In the genomic region with DNA sequence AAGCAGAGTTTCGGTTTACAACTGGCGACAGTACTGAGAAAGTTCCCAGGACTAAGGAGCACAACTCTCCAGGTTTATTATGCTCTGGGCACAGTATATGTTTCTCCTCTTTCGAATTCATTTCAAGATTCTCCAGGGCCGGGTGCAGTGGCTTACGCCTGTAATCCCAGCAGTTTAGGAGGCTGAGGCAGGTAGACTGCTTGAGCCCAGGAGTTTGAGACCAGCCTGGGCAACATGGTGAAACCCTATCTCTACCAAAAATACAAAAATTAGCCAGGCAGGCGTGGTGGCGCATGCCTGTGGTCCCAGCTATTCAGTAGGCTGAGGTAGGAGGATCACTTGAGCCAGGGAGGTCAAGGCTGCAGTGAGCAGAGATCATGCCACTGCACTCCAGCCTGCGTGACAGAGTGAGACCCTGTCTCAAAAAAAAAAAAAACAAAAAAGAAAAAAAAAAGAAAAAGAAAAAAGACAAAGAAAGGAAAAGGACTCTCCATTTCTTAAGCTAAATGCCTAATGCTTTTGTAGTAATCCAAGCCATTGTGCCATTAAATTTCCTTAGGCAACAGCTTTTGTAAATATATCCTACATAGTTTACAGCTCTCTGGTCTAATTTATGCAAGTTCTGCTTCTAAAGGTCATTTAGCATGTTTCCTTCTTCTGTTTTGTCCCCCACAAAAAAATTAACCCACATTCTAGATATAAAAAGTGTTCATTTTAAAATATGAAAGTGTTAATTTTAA, we compare ENCODE assay signal across 19 cellular contexts. TPM values are rescaled to one million over a fixed set of nuclear protein-coding genes. Genes with fewer than 3 reads are reported as not detected.
DNase-seq lines count a peak whose midpoint lies in the region; ATAC-seq, FAIRE-seq and TF ChIP-seq lines count a peak whose summit lies in the region.
"Had no signal": no experiment of that assay in that cellular context is flagged by ENCODE, and none has a peak within 500 bp of the region (broad histone marks: within the 10 kb centered on the region; RNA-seq: fewer than 3 reads in every experiment).

No MANE protein-coding gene starts in this region.

- TF ChIP-seq EP300 in HepG2 (IDR thresholded peaks at IDR 0.05; ENCODE audit: low read depth in 2 of 2, low read length in 2 of 2), result no peak
- TF ChIP-seq EP300 in HepG2 (CRISPR knock-in tag; IDR thresholded peaks at IDR 0.05; ENCODE audit: borderline replicate concordance), result no peak

- peak overlapping the region in 3 of 5 experiments; percentile 34 to 57 (median 38) for H3K27ac Mint-ChIP-seq in brain

- peak; percentile 82 for ATAC-seq in HepG2
- ATAC-seq in right lobe of liver, result no peak
- ATAC-seq in GM18858 (IDR thresholded peaks at IDR 0.05; ENCODE audit: unreplicated experiment), result no peak
- ATAC-seq in GM21381 (IDR thresholded peaks at IDR 0.05; ENCODE audit: unreplicated experiment), result no peak
- ATAC-seq: Panc1, SK-N-SH treated with all-trans-retinoic acid at 6 μM for 48 hours had no signal

- H3K4me3 Mint-ChIP-seq in brain, result no peak overlapping the region

- H3K36me3 ChIP-seq in HepG2 (replicated peaks in 1 of 2; ENCODE audit: control insufficient read depth in 1 of 2, insufficient read depth in 2 of 2, low read length in 2 of 2), result no peaks in the 10 kb centered on the region
- H3K36me3 ChIP-seq in right lobe of liver, result no peaks in the 10 kb centered on the region

- in situ Hi-C loops in HepG2 (cut with HindIII; ENCODE audit: extremely low pct_ligation_motif_present, low pct_unique_long_range_greater_than_20kb), result no loop called here

- no peak overlapping the region for H3K9ac ChIP-seq in HepG2 (ENCODE audit: insufficient read depth, low read depth, low read length)

- no peak for TF ChIP-seq POLR2A in HepG2 (IDR thresholded peaks at IDR 0.05; ENCODE audit: insufficient read depth in 1 of 2, low read depth in 2 of 2, low read length in 2 of 2)
- no peak for TF ChIP-seq POLR2A in right lobe of liver (IDR thresholded peaks at IDR 0.05)

- peaks cover 34% of the 10 kb centered on the region for H3K36me3 Mint-ChIP-seq in brain

- FAIRE-seq in HepG2 (lab: Jason Lieb, UNC), result peak; percentile 21
- FAIRE-seq: GM19239 had no signal

- H3K9me3 ChIP-seq in HepG2 (ENCODE audit: low read length) (no peaks in the 10 kb centered on the region), right lobe of liver (no peaks in the 10 kb centered on the region)

- no peaks in the 10 kb centered on the region for H4K20me1 ChIP-seq in HepG2 (ENCODE audit: insufficient read depth, low read length)

- TF ChIP-seq CTCF in HepG2 (CRISPR knock-in tag; IDR thresholded peaks at IDR 0.05) (peak; percentile 14; the same call in 1 of the 2 replicates), right lobe of liver (IDR thresholded peaks at IDR 0.05) (no peak), brain (conservative IDR thresholded peaks at IDR 0.05) (no peak)

- BruUV-seq in HepG2 (replicated peaks; lab: Mats Ljungman, UMichigan), result no TSS peak

- H3K27me3 ChIP-seq in HepG2 (ENCODE audit: control insufficient read depth in 1 of 2, insufficient read depth in 2 of 2, low read length in 2 of 2) (no peaks in the 10 kb centered on the region), right lobe of liver (no peaks in the 10 kb centered on the region)

- CTCF ChIA-PET in HepG2 (lab: Yijun Ruan, JAX; ENCODE audit: low intra/inter-chr PET ratio, low total read pairs), result no interaction called here

- H3K4me2 ChIP-seq in HepG2 (ENCODE audit: low read depth, low read length), result peak overlapping the region; percentile 23

- intact Hi-C loops in HepG2 (cut with micrococcal nuclease; ENCODE audit: unreplicated experiment) (no loop called here), right lobe of liver (cut with DNase I) (no loop called here)

- H3K9me3 Mint-ChIP-seq in brain, result no peaks in the 10 kb centered on the region

- no peak overlapping the region for H3K4me3 ChIP-seq in HepG2 (replicated peaks in 1 of 3; ENCODE audit: insufficient read depth in 1 of 3, low read depth in 2 of 3, low read length in 3 of 3)
- no peak overlapping the region for H3K4me3 ChIP-seq in right lobe of liver

- POLR2A ChIA-PET in HepG2 (lab: Yijun Ruan, JAX), result interaction anchor here (1.3 kb wide), 1 partner anchor 74 kb away, joined by 4 read pairs; a partner anchor contains a TSS

- H3K79me2 ChIP-seq in HepG2 (ENCODE audit: insufficient read depth, low read length), result no peaks in the 10 kb centered on the region

- H3K27me3 Mint-ChIP-seq in brain, result no peaks in the 10 kb centered on the region

- peak overlapping the region; percentile 38 for H3K27ac ChIP-seq in HepG2 (ENCODE audit: extremely low read length, insufficient read depth, low read length)
- H3K27ac ChIP-seq in right lobe of liver, result no peak overlapping the region
- H3K27ac ChIP-seq: C4-2B had no signal

- no peak for TF ChIP-seq RAD21 in HepG2 (CRISPR knock-in tag; IDR thresholded peaks at IDR 0.05)

- WGBS in HepG2 (ENCODE audit: low lambda C conversion rate), result 54% methylated on average over 8 of the region's 8 CpGs
- 93% methylated on average over 6 of the region's 8 CpGs for WGBS in right lobe of liver (ENCODE audit: insufficient coverage, low coverage, low lambda C conversion rate, missing lambda C conversion rate)

- peaks cover 14% of the 10 kb centered on the region for H3K4me1 Mint-ChIP-seq in brain

- DNase-seq in HepG2 (ENCODE audit: low spot score), result peak; percentile 12
- no peak for DNase-seq in right lobe of liver
- peak; percentile 40 for DNase-seq in myocyte (ENCODE audit: low read depth)
- no peak for DNase-seq in DMS53 (lab: John Stamatoyannopoulos, UW)
- DNase-seq in Ammon's horn (ENCODE audit: low spot score), result no peak
- DNase-seq: AML-193, GF-D8, HCEC 1CT, Kasumi-1, NCI-H1417, NCI-H187, SIG-M5 had no signal

- no peak overlapping the region for H2AFZ ChIP-seq in HepG2 (ENCODE audit: low read length)

- H3K4me1 ChIP-seq in HepG2 (ENCODE audit: insufficient read depth, low read length), result peaks cover 18% of the 10 kb centered on the region
- no peaks in the 10 kb centered on the region for H3K4me1 ChIP-seq in right lobe of liver

TF ChIP-seq in HepG2, 621 proteins besides CTCF, POLR2A, EP300 and RAD21 (continues in another document):
- TF ChIP-seq AGO2 (optimal IDR thresholded peaks at IDR 0.05; ENCODE audit: low read depth, low read length) (no peak), NFE2L1 (CRISPR knock-in tag; IDR thresholded peaks at IDR 0.05; ENCODE audit: borderline replicate concordance) (no peak), MZF1 (CRISPR knock-in tag; IDR thresholded peaks at IDR 0.05; ENCODE audit: borderline replicate concordance) (no peak), ZNF44 (CRISPR knock-in tag; IDR thresholded peaks at IDR 0.05) (no peak), SAP130 (CRISPR knock-in tag; IDR thresholded peaks at IDR 0.05; ENCODE audit: low read depth) (no peak), ZNF264 (CRISPR knock-in tag; IDR thresholded peaks at IDR 0.05) (no peak), FOSL2 (CRISPR knock-in tag; IDR thresholded peaks at IDR 0.05) (no peak), HNF4G (IDR thresholded peaks at IDR 0.05; ENCODE audit: borderline replicate concordance, low read depth, low read length) (no peak), HNF4G (CRISPR knock-in tag; IDR thresholded peaks at IDR 0.05; ENCODE audit: borderline replicate concordance, low read depth) (no peak)
- TF ChIP-seq, protein P1, sequence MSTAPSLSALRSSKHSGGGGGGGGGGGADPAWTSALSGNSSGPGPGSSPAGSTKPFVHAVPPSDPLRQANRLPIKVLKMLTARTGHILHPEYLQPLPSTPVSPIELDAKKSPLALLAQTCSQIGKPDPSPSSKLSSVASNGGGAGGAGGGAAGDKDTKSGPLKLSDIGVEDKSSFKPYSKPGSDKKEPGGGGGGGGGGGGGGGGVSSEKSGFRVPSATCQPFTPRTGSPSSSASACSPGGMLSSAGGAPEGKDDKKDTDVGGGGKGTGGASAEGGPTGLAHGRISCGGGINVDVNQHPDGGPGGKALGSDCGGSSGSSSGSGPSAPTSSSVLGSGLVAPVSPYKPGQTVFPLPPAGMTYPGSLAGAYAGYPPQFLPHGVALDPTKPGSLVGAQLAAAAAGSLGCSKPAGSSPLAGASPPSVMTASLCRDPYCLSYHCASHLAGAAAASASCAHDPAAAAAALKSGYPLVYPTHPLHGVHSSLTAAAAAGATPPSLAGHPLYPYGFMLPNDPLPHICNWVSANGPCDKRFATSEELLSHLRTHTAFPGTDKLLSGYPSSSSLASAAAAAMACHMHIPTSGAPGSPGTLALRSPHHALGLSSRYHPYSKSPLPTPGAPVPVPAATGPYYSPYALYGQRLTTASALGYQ (CRISPR knock-in tag; IDR thresholded peaks at IDR 0.05), result no peak

RNA-seq across cellular contexts. Expression of a gene that starts 34.8 kb away (rescaled TPM):
- total RNA-seq in HepG2 (2016; rRNA removed; fragmentation: Illumina TruSeq; extraction: Trizol) (0.45 and 0.60 TPM in 2 replicates), right lobe of liver (under 1 TPM in 5 of 6 experiments, not detected in 1; 0.18 to 0.47 (median 0.27) TPM), myocyte (5.0 and 7.4 TPM in 2 replicates)
- 0.18 and 0.61 TPM in 2 replicates for total RNA-seq in HepG2 (2016; cell fraction: cytosol; rRNA removed; fragmentation: Illumina TruSeq; extraction: Trizol; ENCODE audit: low read depth)
- 0.54 and 0.85 TPM in 2 replicates for total RNA-seq in HepG2 (2016; cell fraction: insoluble cytoplasmic fraction; rRNA removed; fragmentation: Illumina TruSeq; extraction: Trizol)
- total RNA-seq in HepG2 (2016; cell fraction: membrane; rRNA removed; fragmentation: Illumina TruSeq; extraction: Trizol), result 0.31 and 0.46 TPM in 2 replicates
- 0.75 and 0.85 TPM in 2 replicates for total RNA-seq in HepG2 (2016; cell fraction: nucleus; rRNA removed; fragmentation: Illumina TruSeq; extraction: Trizol)
- polyA plus RNA-seq in HepG2 (2011; rRNA removed) (0.65 and 0.71 TPM in 2 replicates), brain (ENCODE audit: insufficient read depth, low read depth, low replicate concordance) (38.7 TPM)
- polyA plus RNA-seq in HepG2 (2011; cell fraction: cytosol; rRNA removed), result 0.43 and 1.1 TPM in 2 replicates
- 0.31 and 0.35 TPM in 2 replicates for polyA plus RNA-seq in HepG2 (2011; cell fraction: nucleus; rRNA removed)
- polyA plus RNA-seq in HepG2 (2012), result 0.79 and 1.1 TPM in 2 replicates
- 0.08 TPM in 1 of 2 replicates, not detected in the other for polyA plus RNA-seq in HepG2 (2016; cell fraction: cytosol; fragmentation: Illumina TruSeq; extraction: Trizol; ENCODE audit: low read depth)
- 0.56 and 0.61 TPM in 2 replicates for polyA plus RNA-seq in HepG2 (2016; cell fraction: insoluble cytoplasmic fraction; fragmentation: Illumina TruSeq; extraction: Trizol; ENCODE audit: low read depth)
- 0.14 and 0.19 TPM in 2 replicates for polyA plus RNA-seq in HepG2 (2016; cell fraction: membrane; fragmentation: Illumina TruSeq; extraction: Trizol; ENCODE audit: low read depth)
- polyA plus RNA-seq in HepG2 (2016; cell fraction: nucleus; fragmentation: Illumina TruSeq; extraction: Trizol; ENCODE audit: insufficient read depth, low read depth), result 0.72 and 0.83 TPM in 2 replicates
- polyA minus RNA-seq in HepG2 (2011; rRNA and poly(A)+ RNA removed; ENCODE audit: low replicate concordance), result 0.33 and 3.5 TPM in 2 replicates
- polyA minus RNA-seq in HepG2 (2011; cell fraction: cytosol; rRNA and poly(A)+ RNA removed), result 1.2 and 1.4 TPM in 2 replicates
- polyA minus RNA-seq in HepG2 (2011; cell fraction: nucleus; rRNA and poly(A)+ RNA removed), result 1.4 and 1.9 TPM in 2 replicates
- 6.2 TPM for polyA plus RNA-seq in myocyte (2012)

Comparison
In these comparisons a context has a peak if more than half of its experiments do, and no peak if none do; other contexts are left out.
1. DNase-seq: peak in HepG2 (single experiment) and myocyte (single experiment); none in right lobe of liver (0 of 3), DMS53 (single experiment) and Ammon's horn (single experiment).